ENCODE assay signal across 8 cellular contexts in the genomic region with DNA sequence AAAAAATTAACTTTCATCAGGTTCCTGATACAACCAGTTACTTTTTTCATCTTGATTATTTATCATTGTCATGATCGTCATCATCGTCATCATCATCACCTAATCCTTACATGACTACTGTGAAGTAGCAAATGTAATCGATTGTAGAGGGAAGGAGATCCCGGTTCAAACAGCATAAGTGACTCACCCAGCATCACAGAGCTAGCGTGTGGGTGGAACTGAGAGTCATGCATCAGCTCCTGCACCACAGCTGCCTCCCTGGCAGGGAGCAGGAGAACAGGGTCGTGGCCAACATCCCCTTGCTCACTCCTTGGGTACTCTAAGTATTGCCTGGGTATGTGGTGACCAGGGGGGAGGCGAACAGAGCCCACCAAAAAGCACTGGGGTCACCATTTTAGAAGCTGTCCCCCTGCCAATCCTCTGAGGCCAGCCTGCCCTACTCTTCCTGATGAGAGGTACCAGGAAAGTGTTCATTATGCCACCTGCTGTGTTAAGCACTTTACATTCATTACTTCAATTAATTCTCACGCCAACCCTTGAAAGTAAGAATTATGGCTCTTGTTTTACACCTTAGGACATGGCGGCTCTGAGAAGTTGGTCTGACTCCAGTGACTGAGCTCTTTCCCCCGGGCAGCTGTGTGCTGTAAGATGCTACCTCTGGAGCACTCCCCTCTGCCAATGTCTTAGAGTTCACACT.
DNase-seq lines count a peak whose midpoint lies in the region; FAIRE-seq and TF ChIP-seq lines count a peak whose summit lies in the region.

No MANE protein-coding gene starts in this region.

- H3K4me1 ChIP-seq in testis (no peaks in the 10 kb centered on the region), adrenal gland (replicated peaks in 1 of 2) (no peaks in the 10 kb centered on the region)

- TF ChIP-seq POLR2A in H54 (IDR thresholded peaks at IDR 0.05; ENCODE audit: low read depth, low read length) (no peak), testis (IDR thresholded peaks at IDR 0.05) (no peak), adrenal gland (IDR thresholded peaks at IDR 0.05) (no peak)

- H3K36me3 ChIP-seq in testis (ENCODE audit: low read depth, missing control alignments) (no peaks in the 10 kb centered on the region), adrenal gland (replicated peaks in 1 of 2) (no peaks in the 10 kb centered on the region)

- peak overlapping the region; percentile 54 for H3K27ac ChIP-seq in caudate nucleus (ENCODE audit: low read depth, low read length)
- no peak overlapping the region for H3K27ac ChIP-seq in testis
- no peak overlapping the region for H3K27ac ChIP-seq in adrenal gland

- intact Hi-C loops in testis (cut with DNase I; ENCODE audit: low total_unique reads) = no loop called here
- intact Hi-C loops in adrenal gland (cut with DNase I) = no loop called here

- WGBS in testis, 2 donors = 86% methylated on average over 10 of the region's 10 CpGs
- WGBS in adrenal gland, 4 donors = 61 to 73% (median 70%) methylated on average over 10 of the region's 10 CpGs

- H3K9me3 ChIP-seq in testis (no peaks in the 10 kb centered on the region), adrenal gland (replicated peaks in 1 of 3) (no peaks in the 10 kb centered on the region)

- H3K4me3 ChIP-seq in testis (no peak overlapping the region), adrenal gland (no peak overlapping the region)

- H3K27me3 ChIP-seq in testis = no peaks in the 10 kb centered on the region
- no peaks in the 10 kb centered on the region for H3K27me3 ChIP-seq in adrenal gland

- FAIRE-seq in H54 (lab: Jason Lieb, UNC) = peak; percentile 79

- DNase-seq in DMS53 (lab: John Stamatoyannopoulos, UW) (peak; percentile 88), H54 (ENCODE audit: insufficient read length, low spot score) (peak; percentile 44), RKO (ENCODE audit: low spot score) (peak; percentile 58), caudate nucleus (lab: John Stamatoyannopoulos, UW) (peak in 47 of 61 donors; percentile 3 to 88 (median 41)), testis (no peak), adrenal gland (no peak), NCI-H2196 (lab: John Stamatoyannopoulos, UW; ENCODE audit: unreplicated experiment) (no peak)
- DNase-seq in stimulated activated CD4-positive, alpha-beta T cell treated with anti-CD3 and anti-CD28 coated beads, TNF-alpha, amount 100 ng/mL, for 1 hour (ENCODE audit: low read depth in 3 of 3, low spot score in 1 of 3) = peak in 2 of 3 donors; percentile 2 to 32

- TF ChIP-seq CTCF in testis (IDR thresholded peaks at IDR 0.05) (no peak), adrenal gland (IDR thresholded peaks at IDR 0.05) (no peak)

Comparison
In these comparisons a context has a peak if more than half of its experiments do, and no peak if none do; other contexts are left out.
1. DNase-seq: peak in DMS53 (single experiment), H54 (single experiment), RKO (single experiment), caudate nucleus (47 of 61) and stimulated activated CD4-positive, alpha-beta T cell treated with anti-CD3 and anti-CD28 coated beads, TNF-alpha, amount 100 ng/mL, for 1 hour (2 of 3); none in testis (single experiment), adrenal gland (0 of 7) and NCI-H2196 (single experiment).